In genomic region chr7:22718200-22718711, GRCh38 we compare ENCODE assay signal across 12 cellular contexts. TPM values are rescaled to one million over a fixed set of nuclear protein-coding genes. Genes with fewer than 3 reads are reported as not detected.
A peak's percentile ranks its signal among the peaks of the same experiment; 100 is the strongest.
DNase-seq lines count a peak whose midpoint lies in the region; ATAC-seq and TF ChIP-seq lines count a peak whose summit lies in the region.
"Had no signal": no experiment of that assay in that cellular context is flagged by ENCODE, and none has a peak within 500 bp of the region (broad histone marks: within the 10 kb centered on the region; RNA-seq: fewer than 3 reads in every experiment).

No MANE protein-coding gene starts in this region.

- peak overlapping the region in 9 of 12 donors; percentile 4 to 71 (median 33) for H3K27ac ChIP-seq in heart left ventricle
- H3K27ac ChIP-seq: cardiac muscle cell, thyroid gland had no signal

- H3K4me1 Mint-ChIP-seq in T-cell, result peaks cover 0 to 2% (median 0%) of the 10 kb centered on the region in 3 donors

- TF ChIP-seq CTCF in heart left ventricle (IDR thresholded peaks at IDR 0.05), result no peak

- 52 to 70% (median 61%) methylated on average over 6 of the region's 6 CpGs for WGBS in heart left ventricle, 4 donors

- peak overlapping the region; percentile 80 for H3K9ac ChIP-seq in skeletal muscle satellite cell (ENCODE audit: low read depth, low read length)

- no peak for TF ChIP-seq POLR2A in heart left ventricle (IDR thresholded peaks at IDR 0.05)

- ATAC-seq in heart left ventricle (peak; percentile 34 to 83 (median 58)), GM21717 (IDR thresholded peaks at IDR 0.05; ENCODE audit: unreplicated experiment) (no peak), T-cell (replicated peaks in 1 of 4) (no peak), HG02588 (IDR thresholded peaks at IDR 0.05; ENCODE audit: unreplicated experiment) (no peak)

- no peak overlapping the region for H3K27ac Mint-ChIP-seq in T-cell

- POLR2A ChIA-PET in T-cell (lab: Charles Lee), result no interaction called here

- peak overlapping the region; percentile 63 for H3K4me2 ChIP-seq in skeletal muscle satellite cell (ENCODE audit: low read length)

- H3K36me3 Mint-ChIP-seq in T-cell, result no peaks in the 10 kb centered on the region

- no peaks in the 10 kb centered on the region for H3K9me3 ChIP-seq in heart left ventricle
- no peaks in the 10 kb centered on the region for H3K9me3 ChIP-seq in skeletal muscle satellite cell (replicated peaks; ENCODE audit: low read length)
- H3K9me3 ChIP-seq: thyroid gland had no signal

- CTCF ChIA-PET in T-cell (lab: Charles Lee), result interaction anchor here (0.6 to 1.2 kb wide), 2 partner anchors 9 to 605 kb away, joined by 3 to 4 read pairs; partner anchors contain the start of gene IL6 (in 1 of the 2)

- H3K9me3 Mint-ChIP-seq in T-cell, result no peaks in the 10 kb centered on the region

- DNase-seq in GM04503 (ENCODE audit: low read depth), result peak; percentile 72
- DNase-seq in amniotic epithelial cell (ENCODE audit: low read depth), result peak; percentile 56
- DNase-seq in heart left ventricle, result no peak
- DNase-seq in NCI-H748 (lab: John Stamatoyannopoulos, UW; ENCODE audit: unreplicated experiment), result no peak
- no peak for DNase-seq in T-cell
- DNase-seq: activated CD4-positive, alpha-beta T cell treated with anti-CD3 and anti-CD28 coated beads, Interleukin-2, amount 50 U/mL, for 48 hours; NCI-H1417 treated with DMSO at 0.1 percent for 48 hours; thyroid gland had no signal

- H3K27me3 Mint-ChIP-seq in T-cell, result peaks cover 0 to under 1% of the 10 kb centered on the region in 2 donors

- no peak overlapping the region for H3K4me3 ChIP-seq in heart left ventricle
- peak overlapping the region; percentile 21 for H3K4me3 ChIP-seq in skeletal muscle satellite cell (ENCODE audit: low read length)
- H3K4me3 ChIP-seq: cardiac muscle cell, thyroid gland had no signal

- H3K4me1 ChIP-seq in heart left ventricle, result peaks cover 0 to 46% (median 15%) of the 10 kb centered on the region in 12 donors
- H3K4me1 ChIP-seq in skeletal muscle satellite cell (ENCODE audit: control insufficient read depth, insufficient read depth, low read length), result peaks cover 31% of the 10 kb centered on the region

- no peaks in the 10 kb centered on the region for H3K27me3 ChIP-seq in heart left ventricle
- H3K27me3 ChIP-seq in skeletal muscle satellite cell (ENCODE audit: control insufficient read depth, insufficient read depth, low read length), result no peaks in the 10 kb centered on the region
- H3K27me3 ChIP-seq: cardiac muscle cell, thyroid gland had no signal

- no peak overlapping the region for H3K4me3 Mint-ChIP-seq in T-cell

- intact Hi-C loops in heart left ventricle (cut with DNase I), result no loop called here

- no peaks in the 10 kb centered on the region for H3K36me3 ChIP-seq in heart left ventricle
- H3K36me3 ChIP-seq in skeletal muscle satellite cell (ENCODE audit: insufficient read depth, low read length), result no peaks in the 10 kb centered on the region
- H3K36me3 ChIP-seq: cardiac muscle cell, thyroid gland had no signal

RNA-seq across cellular contexts. Expression of gene IL6, which starts 8.7 kb away (rescaled TPM):
- total RNA-seq in heart left ventricle (10 to 100 TPM in 1 of 9 donors, 1 to 10 TPM in 5, under 1 TPM in 2, not detected in 1; 0.72 to 15.1 (median 2.6) TPM), T-cell (1 to 10 TPM in 1 of 5 donors, under 1 TPM in 1, not detected in 3; 0.68 to 1.2 TPM)
- 1 to 10 TPM; 1.7 to 2.0 TPM for polyA plus RNA-seq in heart left ventricle
- 5.6 and 7.2 TPM in 2 replicates for total RNA-seq in skeletal muscle satellite cell (2012; rRNA removed)
- total RNA-seq: cardiac muscle cell had no signal
- polyA plus RNA-seq: cardiac muscle cell had no signal

Comparison
In these comparisons a context has a peak if more than half of its experiments do, and no peak if none do; other contexts are left out.
1. DNase-seq: peak in GM04503 (single experiment) and amniotic epithelial cell (single experiment); none in heart left ventricle (0 of 5), NCI-H748 (single experiment) and T-cell (0 of 34).
2. ATAC-seq: peak in heart left ventricle (4 of 4); none in GM21717 (single experiment), T-cell (0 of 4) and HG02588 (single experiment).